8 cellular contexts compared by ENCODE assay signal in the genomic region with DNA sequence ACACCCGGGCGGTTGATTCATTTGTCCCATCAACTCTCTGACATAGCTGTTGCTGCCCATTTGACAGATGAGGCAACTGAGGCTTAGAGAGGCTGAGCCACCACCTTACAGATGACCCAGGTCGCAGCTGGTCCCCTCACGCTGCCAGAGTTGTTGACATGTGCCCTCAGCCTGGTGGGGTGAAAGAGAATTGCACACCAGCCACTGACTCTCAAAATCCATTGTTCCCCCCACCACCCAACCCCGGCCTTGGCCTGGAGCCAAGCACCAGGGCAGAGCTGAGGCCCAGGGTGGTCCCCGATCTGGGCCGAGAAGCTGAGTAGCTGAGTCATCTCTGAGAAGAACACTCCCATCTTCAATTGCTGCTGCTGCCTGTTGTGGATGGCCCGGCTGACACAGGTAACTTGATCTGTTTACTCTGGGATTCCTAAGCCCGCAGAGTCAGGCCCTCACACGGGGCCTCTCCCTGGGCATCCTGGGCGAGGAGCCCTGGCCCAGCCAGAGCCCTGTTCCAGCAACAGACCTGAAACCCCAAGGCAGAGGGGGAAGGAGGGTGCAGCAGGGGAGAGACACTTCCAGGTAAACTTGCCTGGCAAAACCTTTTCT. TPM values are rescaled to one million over a fixed set of nuclear protein-coding genes. Genes with fewer than 3 reads are reported as not detected.
DNase-seq lines count a peak whose midpoint lies in the region; ATAC-seq and TF ChIP-seq lines count a peak whose summit lies in the region.

No MANE protein-coding gene starts in this region.

- peak overlapping the region in 1 of 9 donors; percentile 54 for H3K27ac Mint-ChIP-seq in naive thymus-derived CD4-positive, alpha-beta T cell

- TF ChIP-seq CTCF in lower lobe of right lung (IDR thresholded peaks at IDR 0.05): no peak

- intact Hi-C loops in lower lobe of right lung (cut with DNase I): no loop called here
- intact Hi-C loops in naive thymus-derived CD4-positive, alpha-beta T cell (cut with micrococcal nuclease): no loop called here

- H3K27ac ChIP-seq in lower lobe of right lung: no peak overlapping the region
- no peak overlapping the region for H3K27ac ChIP-seq in naive thymus-derived CD4-positive, alpha-beta T cell (ENCODE audit: low read depth, low read length)

- H3K36me3 ChIP-seq in adipocyte (ENCODE audit: control insufficient read depth, insufficient read depth, low read length, severe bottlenecking) (no peaks in the 10 kb centered on the region), lower lobe of right lung (no peaks in the 10 kb centered on the region)
- no peaks in the 10 kb centered on the region for H3K36me3 ChIP-seq in naive thymus-derived CD4-positive, alpha-beta T cell (ENCODE audit: control insufficient read depth in 2 of 3, insufficient read depth in 3 of 3, low read length in 3 of 3)

- no peak overlapping the region for H3K4me3 Mint-ChIP-seq in naive thymus-derived CD4-positive, alpha-beta T cell

- no peak overlapping the region for H3K9ac ChIP-seq in adipocyte (ENCODE audit: low read length)

- no peaks in the 10 kb centered on the region for H3K9me3 Mint-ChIP-seq in naive thymus-derived CD4-positive, alpha-beta T cell

- peaks cover 7 to 22% (median 14%) of the 10 kb centered on the region in 7 donors for H3K4me1 Mint-ChIP-seq in naive thymus-derived CD4-positive, alpha-beta T cell

- POLR2A ChIA-PET in naive thymus-derived CD4-positive, alpha-beta T cell (lab: Charles Lee): no interaction called here

- H3K4me3 ChIP-seq in adipocyte (ENCODE audit: low read length): no peak overlapping the region
- no peak overlapping the region for H3K4me3 ChIP-seq in lower lobe of right lung
- no peak overlapping the region for H3K4me3 ChIP-seq in naive thymus-derived CD4-positive, alpha-beta T cell (ENCODE audit: low read length)

- DNase-seq in DMS153 treated with DMSO at 0.1 percent for 48 hours (lab: John Stamatoyannopoulos, UW; ENCODE audit: unreplicated experiment) (peak; percentile 73), NCI-H1436 treated with DMSO at 0.1 percent for 48 hours (lab: John Stamatoyannopoulos, UW) (peak; percentile 19), adipocyte (ENCODE audit: low read depth) (peak; percentile 80), lower lobe of right lung (no peak), midbrain (lab: John Stamatoyannopoulos, UW) (no peak), hippocampal formation (lab: John Stamatoyannopoulos, UW) (no peak)
- no peak for DNase-seq in naive thymus-derived CD4-positive, alpha-beta T cell

- H3K27me3 ChIP-seq in adipocyte (replicated peaks; ENCODE audit: control insufficient read depth, insufficient read depth, low read length) (no peaks in the 10 kb centered on the region), lower lobe of right lung (ENCODE audit: low read depth) (no peaks in the 10 kb centered on the region)
- no peaks in the 10 kb centered on the region for H3K27me3 ChIP-seq in naive thymus-derived CD4-positive, alpha-beta T cell (ENCODE audit: control insufficient read depth in 2 of 2, insufficient read depth in 2 of 2, low read length in 2 of 2)

- H3K9me3 ChIP-seq in adipocyte (ENCODE audit: control insufficient read depth, low read length): no peaks in the 10 kb centered on the region
- no peaks in the 10 kb centered on the region for H3K9me3 ChIP-seq in lower lobe of right lung
- H3K9me3 ChIP-seq in naive thymus-derived CD4-positive, alpha-beta T cell (ENCODE audit: control insufficient read depth in 2 of 3, low read length in 3 of 3): no peaks in the 10 kb centered on the region

- CTCF ChIA-PET in naive thymus-derived CD4-positive, alpha-beta T cell (lab: Charles Lee): no interaction called here

- H3K4me1 ChIP-seq in adipocyte (ENCODE audit: control insufficient read depth, insufficient read depth, low read length): no peaks in the 10 kb centered on the region
- H3K4me1 ChIP-seq in lower lobe of right lung: no peaks in the 10 kb centered on the region
- no peaks in the 10 kb centered on the region for H3K4me1 ChIP-seq in naive thymus-derived CD4-positive, alpha-beta T cell (ENCODE audit: control insufficient read depth in 2 of 2, insufficient read depth in 2 of 2, low read length in 2 of 2)

- no peaks in the 10 kb centered on the region for H3K27me3 Mint-ChIP-seq in naive thymus-derived CD4-positive, alpha-beta T cell

- ATAC-seq in lower lobe of right lung (peak; percentile 48 to 81), HG03520 (IDR thresholded peaks at IDR 0.05; ENCODE audit: unreplicated experiment) (no peak)
- no peak for ATAC-seq in naive thymus-derived CD4-positive, alpha-beta T cell

- peaks cover 0 to 1% (median 0%) of the 10 kb centered on the region in 5 donors for H3K36me3 Mint-ChIP-seq in naive thymus-derived CD4-positive, alpha-beta T cell

RNA-seq across cellular contexts. Expression of a gene that starts 27.5 kb away (rescaled TPM):
- not detected for total RNA-seq in lower lobe of right lung
- 10 to 100 TPM; 32.1 to 88.7 (median 66.2) TPM for total RNA-seq in naive thymus-derived CD4-positive, alpha-beta T cell
- polyA plus RNA-seq in naive thymus-derived CD4-positive, alpha-beta T cell: 10 to 100 TPM; 69.5 to 81.0 TPM

Comparison
In these comparisons a context has a peak if more than half of its experiments do, and no peak if none do; other contexts are left out.
1. DNase-seq: peak in DMS153 treated with DMSO at 0.1 percent for 48 hours (single experiment), NCI-H1436 treated with DMSO at 0.1 percent for 48 hours (single experiment) and adipocyte (single experiment); none in lower lobe of right lung (single experiment), midbrain (single experiment), naive thymus-derived CD4-positive, alpha-beta T cell (0 of 9) and hippocampal formation (0 of 2).
2. ATAC-seq: peak in lower lobe of right lung (2 of 2); none in HG03520 (single experiment) and naive thymus-derived CD4-positive, alpha-beta T cell (single experiment).
3. RNA of a gene that starts 27.5 kb away (total RNA-seq): 32.1 to 88.7 TPM in naive thymus-derived CD4-positive, alpha-beta T cell; not detected in lower lobe of right lung (single experiment); every median in the first group is over 10 times any median in the second.